Comparison of ENCODE assay signal across 16 cellular contexts in genomic region chr16:84940670-84941551, GRCh38.
DNase-seq lines count a peak whose midpoint lies in the region; ATAC-seq, FAIRE-seq and TF ChIP-seq lines count a peak whose summit lies in the region.
"Had no signal": no experiment of that assay in that cellular context is flagged by ENCODE, and none has a peak within 500 bp of the region (broad histone marks: within the 10 kb centered on the region; RNA-seq: fewer than 3 reads in every experiment).

No MANE protein-coding gene starts in this region.

- H4K20me1 ChIP-seq in osteoblast (ENCODE audit: insufficient read depth, low read length): no peaks in the 10 kb centered on the region

- FAIRE-seq in frontal cortex (lab: Jason Lieb, UNC): no peak
- FAIRE-seq: astrocyte, G401.6, islet of Langerhans, TTC549 had no signal

- no peak for TF ChIP-seq EP300 in gastroesophageal sphincter (IDR thresholded peaks at IDR 0.05)

- no peak overlapping the region for H2AFZ ChIP-seq in osteoblast (ENCODE audit: low read length)

- H3K79me2 ChIP-seq in osteoblast (ENCODE audit: insufficient read depth, low read length): no peaks in the 10 kb centered on the region

- H3K27ac ChIP-seq in Peyer's patch: peak overlapping the region in 3 of 4 donors; percentile 38 to 48 (median 46)
- no peak overlapping the region for H3K27ac ChIP-seq in gastroesophageal sphincter
- H3K27ac ChIP-seq in osteoblast (ENCODE audit: low read depth, low read length): no peak overlapping the region
- H3K27ac ChIP-seq: upper lobe of left lung had no signal

- no peaks in the 10 kb centered on the region for H3K4me1 ChIP-seq in Peyer's patch
- peaks cover 0 to 7% (median 0%) of the 10 kb centered on the region in 3 donors for H3K4me1 ChIP-seq in gastroesophageal sphincter
- H3K4me1 ChIP-seq in osteoblast (ENCODE audit: insufficient read depth, low read length): no peaks in the 10 kb centered on the region
- H3K4me1 ChIP-seq: upper lobe of left lung had no signal

- 94 to 100% methylated on average over 2 to 14 of the region's 41 CpGs for WGBS in gastroesophageal sphincter (ENCODE audit: low coverage in 1 of 2), 2 donors

- H3K9me3 ChIP-seq in Peyer's patch (no peaks in the 10 kb centered on the region), gastroesophageal sphincter (no peaks in the 10 kb centered on the region), osteoblast (ENCODE audit: low read depth, low read length) (peaks cover 2% of the 10 kb centered on the region)
- H3K9me3 ChIP-seq: upper lobe of left lung had no signal

- TF ChIP-seq CTCF in Peyer's patch (IDR thresholded peaks at IDR 0.05) (no peak), gastroesophageal sphincter (IDR thresholded peaks at IDR 0.05) (no peak), osteoblast (IDR thresholded peaks at IDR 0.05; ENCODE audit: extremely low read depth, low read depth, low read length) (no peak)

- no peak for TF ChIP-seq POLR2A in Peyer's patch (IDR thresholded peaks at IDR 0.05)
- no peak for TF ChIP-seq POLR2A in gastroesophageal sphincter (IDR thresholded peaks at IDR 0.05)

- ATAC-seq in gastroesophageal sphincter (peak; percentile 82), GM21619 (IDR thresholded peaks at IDR 0.05; ENCODE audit: unreplicated experiment) (no peak)
- no peak for ATAC-seq in activated CD4-positive, CD25-positive, alpha-beta regulatory T cell treated with anti-CD3 and anti-CD28 coated beads, Interleukin-2, amount 50 U/mL, for 24 hours
- ATAC-seq in activated naive CD4-positive, alpha-beta T cell treated with anti-CD3 and anti-CD28 coated beads, Interleukin-2, amount 50 U/mL, for 72 hours: no peak
- ATAC-seq: activated CD8-positive, alpha-beta T cell treated with anti-CD3 and anti-CD28 coated beads, Interleukin-2, amount 10 ng/mL, durations not matched to agents 7 days and 5 days had no signal

- H3K4me2 ChIP-seq in osteoblast (ENCODE audit: insufficient read depth, low read length): no peak overlapping the region

- no peaks in the 10 kb centered on the region for H3K9me3 Mint-ChIP-seq in activated naive CD4-positive, alpha-beta T cell treated with anti-CD3 and anti-CD28 coated beads, Interleukin-2, amount 50 U/mL, for 72 hours

- no peak overlapping the region for H3K27ac Mint-ChIP-seq in activated naive CD4-positive, alpha-beta T cell treated with anti-CD3 and anti-CD28 coated beads, Interleukin-2, amount 50 U/mL, for 72 hours
- H3K27ac Mint-ChIP-seq: activated CD8-positive, alpha-beta T cell treated with anti-CD3 and anti-CD28 coated beads, Interleukin-2, amount 10 ng/mL, durations not matched to agents 7 days and 5 days had no signal

- H3K27me3 ChIP-seq in Peyer's patch (no peaks in the 10 kb centered on the region), gastroesophageal sphincter (no peaks in the 10 kb centered on the region), osteoblast (ENCODE audit: insufficient read depth, low read length) (no peaks in the 10 kb centered on the region)
- H3K27me3 ChIP-seq: upper lobe of left lung had no signal

- H3K36me3 ChIP-seq in Peyer's patch (no peaks in the 10 kb centered on the region), gastroesophageal sphincter (no peaks in the 10 kb centered on the region), osteoblast (ENCODE audit: insufficient read depth, low read length) (no peaks in the 10 kb centered on the region)
- H3K36me3 ChIP-seq: upper lobe of left lung had no signal

- no peaks in the 10 kb centered on the region for H3K36me3 Mint-ChIP-seq in activated naive CD4-positive, alpha-beta T cell treated with anti-CD3 and anti-CD28 coated beads, Interleukin-2, amount 50 U/mL, for 72 hours

- DNase-seq in AG08395 (ENCODE audit: low spot score) (peak; percentile 81), Peyer's patch (no peak), osteoblast (ENCODE audit: insufficient read length, low spot score, missing footprints) (peak; percentile 48), frontal cortex (ENCODE audit: low spot score in 2 of 2) (no peak)
- no peak for DNase-seq in activated naive CD4-positive, alpha-beta T cell treated with anti-CD3 and anti-CD28 coated beads, Interleukin-2, amount 50 U/mL, for 72 hours (ENCODE audit: low spot score in 2 of 2)
- DNase-seq: activated CD8-positive, alpha-beta T cell treated with anti-CD3 and anti-CD28 coated beads, Interleukin-2, amount 10 ng/mL, durations not matched to agents 7 days and 5 days; NCI-H2107; stimulated activated CD4-positive, alpha-beta T cell treated with anti-CD3 and anti-CD28 coated beads, Interleukin-1b, Interleukin-23, amount 100 ng/mL, for 48 hours had no signal

- H3K4me3 ChIP-seq in Peyer's patch (no peak overlapping the region), gastroesophageal sphincter (no peak overlapping the region), osteoblast (ENCODE audit: insufficient read depth, low read length) (no peak overlapping the region)
- H3K4me3 ChIP-seq: upper lobe of left lung had no signal

Comparison
In these comparisons a context has a peak if more than half of its experiments do, and no peak if none do; other contexts are left out.
1. DNase-seq: peak in AG08395 (single experiment) and osteoblast (single experiment); none in Peyer's patch (0 of 3), frontal cortex (0 of 2) and activated naive CD4-positive, alpha-beta T cell treated with anti-CD3 and anti-CD28 coated beads, Interleukin-2, amount 50 U/mL, for 72 hours (0 of 2).
2. H3K27ac ChIP-seq: peak in Peyer's patch (3 of 4); none in gastroesophageal sphincter (0 of 4) and osteoblast (single experiment).